Comparison of ENCODE assay signal across 27 cellular contexts in the genomic region with DNA sequence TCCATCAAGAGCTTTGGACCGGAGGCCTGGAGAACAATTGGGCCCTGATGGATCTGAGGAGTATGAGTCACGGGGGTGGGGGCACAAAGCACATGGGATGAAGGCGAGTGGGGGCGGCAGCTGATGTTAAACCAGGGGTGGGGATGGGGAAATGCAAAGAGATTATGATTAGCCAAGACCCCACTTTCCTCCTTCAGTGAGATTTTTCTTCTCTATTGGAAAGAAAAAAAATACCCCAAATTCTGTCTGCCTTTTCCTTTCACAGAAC. TPM values are rescaled to one million over a fixed set of nuclear protein-coding genes. Genes with fewer than 3 reads are reported as not detected.
DNase-seq lines count a peak whose midpoint lies in the region; ATAC-seq, FAIRE-seq and TF ChIP-seq lines count a peak whose summit lies in the region.
"Had no signal": no experiment of that assay in that cellular context is flagged by ENCODE, and none has a peak within 500 bp of the region (broad histone marks: within the 10 kb centered on the region; RNA-seq: fewer than 3 reads in every experiment).

No MANE protein-coding gene starts in this region.

- H3K79me2 ChIP-seq in HepG2 (ENCODE audit: insufficient read depth, low read length): no peaks in the 10 kb centered on the region
- no peaks in the 10 kb centered on the region for H3K79me2 ChIP-seq in K562 (ENCODE audit: control insufficient read depth, insufficient read depth, low read length)
- H3K79me2 ChIP-seq in neural progenitor cell (ENCODE audit: low read depth): no peaks in the 10 kb centered on the region

- no peak for TF ChIP-seq EP300 in HepG2 (IDR thresholded peaks at IDR 0.05; ENCODE audit: low read depth in 2 of 2, low read length in 2 of 2)
- TF ChIP-seq EP300 in HepG2 (CRISPR knock-in tag; IDR thresholded peaks at IDR 0.05; ENCODE audit: borderline replicate concordance): no peak
- no peak for TF ChIP-seq EP300 in K562 (IDR thresholded peaks at IDR 0.05; ENCODE audit: low read length)

- H2AFZ ChIP-seq in HepG2 (ENCODE audit: low read length): no peak overlapping the region
- H2AFZ ChIP-seq in K562 (ENCODE audit: low read depth, low read length): no peak overlapping the region
- H2AFZ ChIP-seq in neural progenitor cell (replicated peaks): no peak overlapping the region

- no peak for FAIRE-seq in HepG2 (lab: Jason Lieb, UNC)
- no peak for FAIRE-seq in K562 (lab: Jason Lieb, UNC)
- FAIRE-seq: A204.1, GM12878, GM12892, GM19239 had no signal

- H3K36me3 Mint-ChIP-seq in neural progenitor cell: no peaks in the 10 kb centered on the region
- H3K36me3 Mint-ChIP-seq: CD14-positive monocyte; CD4-positive, alpha-beta memory T cell; CD4-positive, CD25-positive, alpha-beta regulatory T cell had no signal

- H3K27me3 ChIP-seq in HepG2 (ENCODE audit: control insufficient read depth in 1 of 2, insufficient read depth in 2 of 2, low read length in 2 of 2) (peaks cover 7 to 32% of the 10 kb centered on the region in 2 experiments; a peak in 4 of 5 replicates), right lobe of liver (no peaks in the 10 kb centered on the region), K562 (ENCODE audit: control insufficient read depth in 2 of 2, insufficient read depth in 2 of 2, low read length in 2 of 2) (peaks cover 10 to 37% of the 10 kb centered on the region in 2 experiments), neural progenitor cell (peaks cover 30% of the 10 kb centered on the region)
- H3K27me3 ChIP-seq: BLaER1 had no signal

- no peaks in the 10 kb centered on the region for H3K9me3 Mint-ChIP-seq in neural progenitor cell

- DNase-seq in HepG2 (ENCODE audit: low spot score): no peak
- no peak for DNase-seq in right lobe of liver
- DNase-seq in K562 (ENCODE audit: extremely low read depth in 1 of 4, low spot score in 3 of 4): no peak
- DNase-seq in head of caudate nucleus: peak in 22 of 42 donors; percentile 14 to 63 (median 34)
- no peak for DNase-seq in neural progenitor cell (ENCODE audit: low spot score)
- DNase-seq in NCI-H1436 (lab: John Stamatoyannopoulos, UW): no peak
- DNase-seq in activated naive CD4-positive, alpha-beta T cell treated with Interleukin-2 at 50 U/mL for 16 hours: no peak
- no peak for DNase-seq in foreskin fibroblast
- DNase-seq: DMS 273 treated with DMSO at 0.1 percent for 48 hours, DMS153, DMS79, DND-41, GDM1 had no signal

- peaks cover 7% of the 10 kb centered on the region for H3K4me1 Mint-ChIP-seq in neural progenitor cell
- H3K4me1 Mint-ChIP-seq: CD14-positive monocyte; CD4-positive, CD25-positive, alpha-beta regulatory T cell; CD8-positive, alpha-beta memory T cell had no signal

- H3K36me3 ChIP-seq in HepG2 (replicated peaks in 1 of 2; ENCODE audit: control insufficient read depth in 1 of 2, insufficient read depth in 2 of 2, low read length in 2 of 2) (no peaks in the 10 kb centered on the region), right lobe of liver (no peaks in the 10 kb centered on the region), K562 (ENCODE audit: control insufficient read depth, insufficient read depth, low read length) (no peaks in the 10 kb centered on the region), neural progenitor cell (no peaks in the 10 kb centered on the region)
- H3K36me3 ChIP-seq: BE2C, BLaER1 had no signal

- no peak overlapping the region for H3K4me3 Mint-ChIP-seq in neural progenitor cell
- H3K4me3 Mint-ChIP-seq: CD14-positive monocyte; CD4-positive, alpha-beta memory T cell; CD4-positive, CD25-positive, alpha-beta regulatory T cell; CD8-positive, alpha-beta memory T cell had no signal

- H3F3A ChIP-seq in neural progenitor cell (ENCODE audit: low read depth): no peaks in the 10 kb centered on the region

- WGBS in HepG2 (ENCODE audit: low lambda C conversion rate): 31% methylated on average over 4 of the region's 4 CpGs
- 76% methylated on average over 4 of the region's 4 CpGs for WGBS in right lobe of liver (ENCODE audit: insufficient coverage, low coverage, low lambda C conversion rate, missing lambda C conversion rate)
- WGBS in K562 (ENCODE audit: insufficient coverage, low coverage, missing lambda C conversion rate): 32% methylated on average over 3 of the region's 4 CpGs

- H3K27ac Mint-ChIP-seq in neural progenitor cell: no peak overlapping the region
- H3K27ac Mint-ChIP-seq: CD14-positive monocyte; CD4-positive, alpha-beta memory T cell had no signal

- TF ChIP-seq CTCF in HepG2 (CRISPR knock-in tag; IDR thresholded peaks at IDR 0.05) (no peak), right lobe of liver (IDR thresholded peaks at IDR 0.05) (no peak), K562 (IDR thresholded peaks at IDR 0.05 in 2 of 3, conservative IDR thresholded peaks at IDR 0.05 in 1 of 3; ENCODE audit: insufficient read depth in 2 of 3, low read depth in 1 of 3, low read length in 3 of 3) (no peak), neural progenitor cell (IDR thresholded peaks at IDR 0.05) (no peak), foreskin fibroblast (IDR thresholded peaks at IDR 0.05; ENCODE audit: low read depth, low read length) (no peak)

- no peaks in the 10 kb centered on the region for H3K9me1 ChIP-seq in K562 (ENCODE audit: control insufficient read depth, insufficient read depth, low read length)

- H3K27me3 Mint-ChIP-seq in neural progenitor cell (ENCODE audit: insufficient read depth, low read depth): peaks cover 16% of the 10 kb centered on the region

- no peak overlapping the region for H3K4me2 ChIP-seq in HepG2 (ENCODE audit: low read depth, low read length)
- no peak overlapping the region for H3K4me2 ChIP-seq in K562 (ENCODE audit: insufficient read depth, low read length)
- H3K4me2 ChIP-seq in neural progenitor cell: peak overlapping the region; percentile 25
- H3K4me2 ChIP-seq: BLaER1 had no signal

- BruUV-seq in HepG2 (replicated peaks; lab: Mats Ljungman, UMichigan) (no TSS peak), K562 (replicated peaks; lab: Mats Ljungman, UMichigan) (no TSS peak)

- TF ChIP-seq RAD21 in HepG2 (CRISPR knock-in tag; IDR thresholded peaks at IDR 0.05) (no peak), K562 (CRISPR knock-in tag; conservative IDR thresholded peaks at IDR 0.05 in 1 of 2, IDR thresholded peaks at IDR 0.05 in 1 of 2) (no peak)

- H3K9me3 ChIP-seq in HepG2 (ENCODE audit: low read length) (no peaks in the 10 kb centered on the region), right lobe of liver (no peaks in the 10 kb centered on the region), K562 (replicated peaks; ENCODE audit: control insufficient read depth, insufficient read depth, low read depth, low read length) (no peaks in the 10 kb centered on the region), neural progenitor cell (ENCODE audit: low read depth) (no peaks in the 10 kb centered on the region)
- H3K9me3 ChIP-seq: BE2C, BLaER1 had no signal

- H3K4me3 ChIP-seq in HepG2 (replicated peaks in 1 of 3; ENCODE audit: insufficient read depth in 1 of 3, low read depth in 2 of 3, low read length in 3 of 3): no peak overlapping the region
- H3K4me3 ChIP-seq in right lobe of liver: no peak overlapping the region
- H3K4me3 ChIP-seq in K562: no peak overlapping the region
- H3K4me3 ChIP-seq in neural progenitor cell: no peak overlapping the region
- no peak overlapping the region for H3K4me3 ChIP-seq in foreskin fibroblast (ENCODE audit: low read depth in 1 of 2, low read length in 2 of 2)
- H3K4me3 ChIP-seq: BLaER1, GM12878 had no signal

- POLR2A ChIA-PET in HepG2 (lab: Yijun Ruan, JAX) (no interaction called here), K562 (lab: Yijun Ruan, JAX) (interaction anchor here (0.6 to 0.9 kb wide), 2 partner anchors 34 to 113 kb away, joined by 3 read pairs; no protein-coding TSS in a partner anchor)

- in situ Hi-C loops in HepG2 (cut with HindIII; ENCODE audit: extremely low pct_ligation_motif_present, low pct_unique_long_range_greater_than_20kb): no loop called here
- in situ Hi-C loops in K562 (cut with MboI): no loop called here

- CTCF ChIA-PET in HepG2 (lab: Yijun Ruan, JAX; ENCODE audit: low intra/inter-chr PET ratio, low total read pairs): interaction anchor here (1.0 to 1.9 kb wide), 3 partner anchors 13 to 72 kb away, joined by 4 to 12 read pairs (median 4); no protein-coding TSS in a partner anchor
- CTCF ChIA-PET in K562 (lab: Yijun Ruan, JAX; ENCODE audit: low intra/inter-chr PET ratio): interaction anchor here (0.6 to 1.2 kb wide), 3 partner anchors 77 to 234 kb away, joined by 3 to 4 read pairs (median 3); no protein-coding TSS in a partner anchor

- H3K4me1 ChIP-seq in HepG2 (ENCODE audit: insufficient read depth, low read length): peaks cover 18% of the 10 kb centered on the region
- H3K4me1 ChIP-seq in right lobe of liver: no peaks in the 10 kb centered on the region
- no peaks in the 10 kb centered on the region; a peak in 1 of 5 replicates for H3K4me1 ChIP-seq in K562 (replicated peaks in 1 of 2; ENCODE audit: control insufficient read depth in 2 of 2, insufficient read depth in 2 of 2, low read length in 2 of 2)
- peaks cover 12% of the 10 kb centered on the region for H3K4me1 ChIP-seq in neural progenitor cell
- H3K4me1 ChIP-seq: BE2C, BLaER1 had no signal

- ATAC-seq in HepG2: no peak
- no peak for ATAC-seq in right lobe of liver
- no peak for ATAC-seq in K562

- no peak overlapping the region for H3K27ac ChIP-seq in HepG2 (ENCODE audit: extremely low read length, insufficient read depth, low read length)
- H3K27ac ChIP-seq in right lobe of liver: no peak overlapping the region
- no peak overlapping the region for H3K27ac ChIP-seq in K562 (ENCODE audit: extremely low read depth, low read depth, low read length)
- H3K27ac ChIP-seq in neural progenitor cell: no peak overlapping the region
- H3K27ac ChIP-seq: BLaER1 had no signal

- H4K20me1 ChIP-seq in HepG2 (ENCODE audit: insufficient read depth, low read length) (no peaks in the 10 kb centered on the region), K562 (replicated peaks; ENCODE audit: control insufficient read depth, insufficient read depth, low read length) (no peaks in the 10 kb centered on the region), neural progenitor cell (ENCODE audit: low read depth) (peaks cover 4% of the 10 kb centered on the region)
- H4K20me1 ChIP-seq: BLaER1 had no signal

- TF ChIP-seq POLR2A in HepG2 (IDR thresholded peaks at IDR 0.05; ENCODE audit: insufficient read depth in 1 of 2, low read depth in 2 of 2, low read length in 2 of 2) (no peak), right lobe of liver (IDR thresholded peaks at IDR 0.05) (no peak), K562 (conservative IDR thresholded peaks at IDR 0.05) (no peak)

- intact Hi-C loops in HepG2 (cut with micrococcal nuclease; ENCODE audit: unreplicated experiment) (loop anchor here (2.0 kb wide), 1 partner anchor 71 kb away; no protein-coding TSS in a partner anchor), right lobe of liver (cut with DNase I) (loop anchor here in 1 of 2 donors (10.0 kb wide), 1 partner anchor 235 kb away; no protein-coding TSS in a partner anchor), K562 (cut with micrococcal nuclease) (no loop called here), head of caudate nucleus (cut with DNase I) (no loop called here)

- H3K9ac ChIP-seq in HepG2 (ENCODE audit: insufficient read depth, low read depth, low read length) (no peak overlapping the region), K562 (ENCODE audit: insufficient read depth in 1 of 2, low read depth in 2 of 2, low read length in 2 of 2) (no peak overlapping the region), neural progenitor cell (no peak overlapping the region)
- H3K9ac ChIP-seq: BLaER1 had no signal

RNA-seq across cellular contexts. Expression of a gene that starts 57.9 kb away (rescaled TPM):
- total RNA-seq in HepG2 (2016; rRNA removed; fragmentation: Illumina TruSeq; extraction: Trizol) (0.44 and 0.75 TPM in 2 replicates), right lobe of liver (under 1 TPM in 1 of 6 experiments, not detected in 5; 0.12 TPM), K562 (2014; rRNA removed) (not detected in 2 replicates), K562 (2014; rRNA removed; fragmentation: Illumina TruSeq; extraction: Trizol) (not detected in 2 replicates), K562 (2015; rRNA removed; fragmentation: Illumina TruSeq; extraction: Trizol) (not detected in 2 replicates), K562 (2021) (not detected in 2 replicates), neural progenitor cell (ENCODE audit: low replicate concordance) (not detected in 2 replicates)
- total RNA-seq in HepG2 (2016; cell fraction: cytosol; rRNA removed; fragmentation: Illumina TruSeq; extraction: Trizol; ENCODE audit: low read depth): 0.09 and 0.30 TPM in 2 replicates
- total RNA-seq in HepG2 (2016; cell fraction: insoluble cytoplasmic fraction; rRNA removed; fragmentation: Illumina TruSeq; extraction: Trizol): 0.34 and 0.84 TPM in 2 replicates
- 0.10 and 0.43 TPM in 2 replicates for total RNA-seq in HepG2 (2016; cell fraction: membrane; rRNA removed; fragmentation: Illumina TruSeq; extraction: Trizol)
- total RNA-seq in HepG2 (2016; cell fraction: nucleus; rRNA removed; fragmentation: Illumina TruSeq; extraction: Trizol): 0.31 and 0.90 TPM in 2 replicates
- polyA plus RNA-seq in HepG2 (2011; rRNA removed) (2.1 and 2.7 TPM in 2 replicates), K562 (2011; rRNA removed) (not detected in 2 replicates), K562 (2014; fragmentation: Illumina TruSeq; extraction: Trizol) (not detected in 2 replicates), K562 (2014; fragmentation: Nextera tagmentation; extraction: Ambion mirVana) (not detected), K562 (2014; rRNA removed) (not detected in 2 replicates)
- polyA plus RNA-seq in HepG2 (2011; cell fraction: cytosol; rRNA removed): 0.72 and 0.86 TPM in 2 replicates
- 15.4 and 16.6 TPM in 2 replicates for polyA plus RNA-seq in HepG2 (2011; cell fraction: nucleus; rRNA removed)
- 0.47 and 0.86 TPM in 2 replicates for polyA plus RNA-seq in HepG2 (2012)
- 0.06 and 0.20 TPM in 2 replicates for polyA plus RNA-seq in HepG2 (2016; cell fraction: cytosol; fragmentation: Illumina TruSeq; extraction: Trizol; ENCODE audit: low read depth)
- polyA plus RNA-seq in HepG2 (2016; cell fraction: insoluble cytoplasmic fraction; fragmentation: Illumina TruSeq; extraction: Trizol; ENCODE audit: low read depth): 0.21 and 0.39 TPM in 2 replicates
- polyA plus RNA-seq in HepG2 (2016; cell fraction: membrane; fragmentation: Illumina TruSeq; extraction: Trizol; ENCODE audit: low read depth): 0.19 and 0.26 TPM in 2 replicates
- 1.5 and 2.2 TPM in 2 replicates for polyA plus RNA-seq in HepG2 (2016; cell fraction: nucleus; fragmentation: Illumina TruSeq; extraction: Trizol; ENCODE audit: insufficient read depth, low read depth)
- 1.7 TPM in 1 of 2 replicates, not detected in the other for polyA minus RNA-seq in HepG2 (2011; rRNA and poly(A)+ RNA removed; ENCODE audit: low replicate concordance)
- polyA minus RNA-seq in HepG2 (2011; cell fraction: cytosol; rRNA and poly(A)+ RNA removed): 0.20 TPM in 1 of 2 replicates, not detected in the other
- polyA minus RNA-seq in HepG2 (2011; cell fraction: nucleus; rRNA and poly(A)+ RNA removed): 2.7 and 2.9 TPM in 2 replicates
- 0.09 TPM in 1 of 2 replicates, not detected in the other for total RNA-seq in K562 (2011; cell fraction: chromatin; rRNA removed; ENCODE audit: low replicate concordance)
- not detected in 2 replicates for total RNA-seq in K562 (2011; cell fraction: nucleolus; rRNA removed)
- not detected in 2 replicates for total RNA-seq in K562 (2011; cell fraction: nucleoplasm; rRNA removed)
- polyA plus RNA-seq in K562 (2011; cell fraction: cytosol; rRNA removed): not detected in 2 replicates
- 0.10 and 0.11 TPM in 2 replicates for polyA plus RNA-seq in K562 (2011; cell fraction: nucleus; rRNA removed)
- 0.03 TPM in 1 of 2 replicates, not detected in the other for polyA plus RNA-seq in K562 (2012)
- polyA minus RNA-seq in K562 (2011; rRNA and poly(A)+ RNA removed): not detected in 2 replicates
- not detected in 2 replicates for polyA minus RNA-seq in K562 (2011; cell fraction: cytosol; rRNA and poly(A)+ RNA removed)
- polyA minus RNA-seq in K562 (2011; cell fraction: nucleus; rRNA and poly(A)+ RNA removed): not detected in 2 replicates
- total RNA-seq: A673; CD4-positive, alpha-beta memory T cell; CD4-positive, CD25-positive, alpha-beta regulatory T cell; CD8-positive, alpha-beta memory T cell; Daoy; G401 had no signal
- polyA plus RNA-seq: AG04450; CD14-positive monocyte; CD4-positive, alpha-beta memory T cell; CD4-positive, CD25-positive, alpha-beta regulatory T cell; CD8-positive, alpha-beta memory T cell had no signal

Comparison
In these comparisons a context has a peak if more than half of its experiments do, and no peak if none do; other contexts are left out.
1. DNase-seq: peak in head of caudate nucleus (22 of 42); none in HepG2 (single experiment), right lobe of liver (0 of 3), K562 (0 of 4), neural progenitor cell (single experiment), NCI-H1436 (single experiment), activated naive CD4-positive, alpha-beta T cell treated with Interleukin-2 at 50 U/mL for 16 hours (single experiment) and foreskin fibroblast (0 of 2).